Comparison of ENCODE assay signal across 1 cellular context in the genomic region with DNA sequence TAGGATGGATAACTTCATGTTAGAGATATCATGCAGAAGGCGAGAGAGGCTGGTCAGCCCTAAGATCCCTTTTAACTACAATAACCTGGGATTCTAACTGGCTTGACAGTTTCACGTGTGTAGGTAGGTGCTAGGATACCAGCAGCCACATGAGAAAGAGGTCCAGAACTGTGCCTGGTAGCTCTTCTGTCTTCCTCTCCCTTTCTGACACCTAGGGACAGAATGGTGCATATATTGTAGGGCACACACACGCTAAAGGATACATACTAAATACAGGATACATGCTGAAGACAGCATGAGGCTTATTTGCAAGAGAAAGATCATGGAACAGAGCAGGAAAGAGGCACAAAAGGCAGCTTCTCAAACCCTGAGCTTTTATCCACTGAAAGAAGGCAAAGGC.
TF ChIP-seq lines count a peak whose summit lies in the region.

No MANE protein-coding gene starts in this region.

TF ChIP-seq in H1, 55 proteins besides CTCF, POLR2A, EP300 and RAD21:
- TF ChIP-seq EZH2 (IDR thresholded peaks at IDR 0.05; ENCODE audit: low read depth, low read length, severe bottlenecking) (no peak), TEAD4 (IDR thresholded peaks at IDR 0.05; ENCODE audit: low read depth, low read length) (no peak), SP2 (IDR thresholded peaks at IDR 0.05; ENCODE audit: low read length) (no peak), MAFK (IDR thresholded peaks at IDR 0.05; ENCODE audit: low read depth, low read length) (no peak), FOSL1 (IDR thresholded peaks at IDR 0.05; ENCODE audit: insufficient read depth, low read depth, low read length) (no peak)
- TF ChIP-seq, protein P1, sequence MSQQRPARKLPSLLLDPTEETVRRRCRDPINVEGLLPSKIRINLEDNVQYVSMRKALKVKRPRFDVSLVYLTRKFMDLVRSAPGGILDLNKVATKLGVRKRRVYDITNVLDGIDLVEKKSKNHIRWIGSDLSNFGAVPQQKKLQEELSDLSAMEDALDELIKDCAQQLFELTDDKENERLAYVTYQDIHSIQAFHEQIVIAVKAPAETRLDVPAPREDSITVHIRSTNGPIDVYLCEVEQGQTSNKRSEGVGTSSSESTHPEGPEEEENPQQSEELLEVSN (IDR thresholded peaks at IDR 0.05): no peak
